Comparison of ENCODE assay signal across 17 cellular contexts in genomic region chr21:32604484-32604883, GRCh38. TPM values are rescaled to one million over a fixed set of nuclear protein-coding genes. Genes with fewer than 3 reads are reported as not detected.
DNase-seq lines count a peak whose midpoint lies in the region; ATAC-seq lines count a peak whose summit lies in the region.
"Had no signal": no experiment of that assay in that cellular context is flagged by ENCODE, and none has a peak within 500 bp of the region (broad histone marks: within the 10 kb centered on the region; RNA-seq: fewer than 3 reads in every experiment).

No MANE protein-coding gene starts in this region.

- H2BK5ac ChIP-seq in trophoblast cell (ENCODE audit: low read depth, low read length, poor library complexity) = no peak overlapping the region

- H3K4me3 ChIP-seq in H7 (ENCODE audit: insufficient read depth, low read depth, low read length) (no peak overlapping the region), iPS-20b (ENCODE audit: low read length) (peak overlapping the region; percentile 50; the same call in 1 of the 2 replicates), trophoblast cell (ENCODE audit: low read depth, low read length) (no peak overlapping the region)
- H3K4me3 ChIP-seq: testis had no signal

- H3K4me2 ChIP-seq in trophoblast cell (ENCODE audit: low read length) = no peak overlapping the region

- peak overlapping the region; percentile 62 for H3K4me3 Mint-ChIP-seq in T-helper 17 cell
- H3K4me3 Mint-ChIP-seq: activated CD4-positive, alpha-beta memory T cell treated with anti-CD3 and anti-CD28 coated beads, Interleukin-2, amount 10 ng/mL, durations not matched to agents 7 days and 5 days; HFFc6 had no signal

- no peak overlapping the region for H4K8ac ChIP-seq in trophoblast cell (ENCODE audit: low read depth, low read length)

- H3K27ac Mint-ChIP-seq in T-helper 17 cell = no peak overlapping the region
- H3K27ac Mint-ChIP-seq: activated CD4-positive, alpha-beta memory T cell treated with anti-CD3 and anti-CD28 coated beads, Interleukin-2, amount 10 ng/mL, durations not matched to agents 7 days and 5 days; HFFc6 had no signal

- ATAC-seq in T-helper 17 cell (no peak), HG03442 (IDR thresholded peaks at IDR 0.05; ENCODE audit: unreplicated experiment) (no peak)
- ATAC-seq: HepG2 had no signal

- H3K79me1 ChIP-seq in trophoblast cell (ENCODE audit: low read length) = no peaks in the 10 kb centered on the region

- H3K27me3 Mint-ChIP-seq in T-helper 17 cell = no peaks in the 10 kb centered on the region
- H3K27me3 Mint-ChIP-seq: activated CD4-positive, alpha-beta memory T cell treated with anti-CD3 and anti-CD28 coated beads, Interleukin-2, amount 10 ng/mL, durations not matched to agents 7 days and 5 days had no signal

- H3K14ac ChIP-seq in trophoblast cell (ENCODE audit: low read length) = no peak overlapping the region

- peaks cover 22% of the 10 kb centered on the region for H3K36me3 Mint-ChIP-seq in T-helper 17 cell (ENCODE audit: low read depth)

- H3K4me1 ChIP-seq in iPS-20b (ENCODE audit: insufficient read depth, low read length) (peaks cover 44% of the 10 kb centered on the region), trophoblast cell (ENCODE audit: control insufficient read depth in 1 of 2, insufficient read depth in 2 of 2, low read length in 2 of 2) (no peaks in the 10 kb centered on the region)
- H3K4me1 ChIP-seq: testis had no signal

- peaks cover 22% of the 10 kb centered on the region for H3K36me3 ChIP-seq in H7 (replicated peaks; ENCODE audit: control insufficient read depth, insufficient read depth, low read length)
- peaks cover 88% of the 10 kb centered on the region for H3K36me3 ChIP-seq in iPS-20b (ENCODE audit: insufficient read depth, low read depth, low read length)
- H3K36me3 ChIP-seq in trophoblast cell (ENCODE audit: control insufficient read depth in 1 of 2, insufficient read depth in 2 of 2, low read length in 2 of 2) = peaks cover 35 to 56% of the 10 kb centered on the region in 2 experiments

- H3K79me2 ChIP-seq in trophoblast cell (ENCODE audit: control insufficient read depth, insufficient read depth, low read length, poor library complexity) = no peaks in the 10 kb centered on the region

- no CpG with 5 or more reads among the region's 7 CpGs for WGBS in trophoblast cell (ENCODE audit: extremely low coverage, insufficient coverage, insufficient read length)

- no peak overlapping the region for H3K4ac ChIP-seq in trophoblast cell (ENCODE audit: low read depth, low read length)

- no peaks in the 10 kb centered on the region for H3K9me3 ChIP-seq in T-helper 17 cell (ENCODE audit: control insufficient read depth, low read length, poor library complexity, severe bottlenecking)
- no peaks in the 10 kb centered on the region for H3K9me3 ChIP-seq in iPS-20b (ENCODE audit: insufficient read depth, low read depth, low read length)
- H3K9me3 ChIP-seq in trophoblast cell (ENCODE audit: insufficient read depth, low read depth, low read length) = no peaks in the 10 kb centered on the region
- H3K9me3 ChIP-seq: testis had no signal

- no peak overlapping the region for H2BK120ac ChIP-seq in trophoblast cell (ENCODE audit: insufficient read depth, low read length, poor library complexity)

- H2BK12ac ChIP-seq in trophoblast cell (ENCODE audit: low read length) = no peak overlapping the region

- DNase-seq in H7 (peak; percentile 85), NCI-H2107 (lab: John Stamatoyannopoulos, UW) (peak; percentile 75), T-helper 17 cell (no peak), GM19238 (ENCODE audit: insufficient read length, low spot score) (no peak), trophoblast cell (no peak)
- DNase-seq in activated CD4-positive, alpha-beta T cell treated with anti-CD3 and anti-CD28 coated beads, Interleukin-2, amount 50 U/mL, for 1 hour = no peak
- DNase-seq: activated CD4-positive, alpha-beta memory T cell treated with anti-CD3 and anti-CD28 coated beads, Interleukin-2, amount 10 ng/mL, durations not matched to agents 7 days and 5 days; activated T-cell treated with anti-CD3 and anti-CD28 coated beads, Interleukin-2, amount 50 U/mL, for 48 hours; central memory CD4-positive, alpha-beta T cell; HFFc6; MM.1S; NCI-H526; small intestine; testis had no signal

- H3K23ac ChIP-seq in trophoblast cell (ENCODE audit: low read length) = no peak overlapping the region

- H4K12ac ChIP-seq in trophoblast cell (ENCODE audit: low read depth, low read length) = no peak overlapping the region

- no peak overlapping the region for H3K18ac ChIP-seq in trophoblast cell (ENCODE audit: low read length)

- H4K91ac ChIP-seq in trophoblast cell (ENCODE audit: low read depth, low read length) = no peak overlapping the region

- H2AK5ac ChIP-seq in trophoblast cell (ENCODE audit: low read length) = no peak overlapping the region

- H3K27ac ChIP-seq in iPS-20b (ENCODE audit: low read length) (peak overlapping the region; percentile 94), trophoblast cell (ENCODE audit: low read depth, low read length) (no peak overlapping the region)
- H3K27ac ChIP-seq: testis had no signal

- H3K27me3 ChIP-seq in H7 (ENCODE audit: control insufficient read depth, insufficient read depth, low read length) (no peaks in the 10 kb centered on the region), iPS-20b (ENCODE audit: insufficient read depth, low read length) (no peaks in the 10 kb centered on the region), trophoblast cell (ENCODE audit: insufficient read depth, low read length) (no peaks in the 10 kb centered on the region)
- H3K27me3 ChIP-seq: testis had no signal

- peaks cover 10% of the 10 kb centered on the region for H3K4me1 Mint-ChIP-seq in T-helper 17 cell

- H3K9ac ChIP-seq in iPS-20b (ENCODE audit: low read depth, low read length) = peak overlapping the region; percentile 75
- H3K9ac ChIP-seq in trophoblast cell (ENCODE audit: low read length) = no peak overlapping the region

- H2AFZ ChIP-seq in trophoblast cell (ENCODE audit: insufficient read depth, low read length, poor library complexity) = no peak overlapping the region

RNA-seq across cellular contexts. Expression of gene CFAP298, which starts 7.7 kb away (rescaled TPM):
- 63.7 and 119 TPM in 2 replicates for total RNA-seq in H7 (2014; rRNA removed; shearing (Covaris generic))
- 10 to 100 TPM; 20.3 to 22.5 TPM for total RNA-seq in T-helper 17 cell
- 51.7 and 52.4 TPM in 2 replicates for polyA plus RNA-seq in trophoblast cell (2013)

RNA-seq across cellular contexts. Expression of gene TCP10L, which starts 19.2 kb away (rescaled TPM):
- 3.1 TPM in 1 of 2 replicates, not detected in the other for total RNA-seq in H7 (2014; rRNA removed; shearing (Covaris generic))
- total RNA-seq in T-helper 17 cell = under 1 TPM in 1 of 2 donors, not detected in 1; 0.57 TPM
- 1.0 and 1.3 TPM in 2 replicates for polyA plus RNA-seq in trophoblast cell (2013)

Comparison
In these comparisons a context has a peak if more than half of its experiments do, and no peak if none do; other contexts are left out.
1. DNase-seq: peak in H7 (single experiment) and NCI-H2107 (single experiment); none in T-helper 17 cell (0 of 3), GM19238 (single experiment), trophoblast cell (0 of 2) and activated CD4-positive, alpha-beta T cell treated with anti-CD3 and anti-CD28 coated beads, Interleukin-2, amount 50 U/mL, for 1 hour (single experiment).